ENCODE assay signal across 26 cellular contexts in the genomic region with DNA sequence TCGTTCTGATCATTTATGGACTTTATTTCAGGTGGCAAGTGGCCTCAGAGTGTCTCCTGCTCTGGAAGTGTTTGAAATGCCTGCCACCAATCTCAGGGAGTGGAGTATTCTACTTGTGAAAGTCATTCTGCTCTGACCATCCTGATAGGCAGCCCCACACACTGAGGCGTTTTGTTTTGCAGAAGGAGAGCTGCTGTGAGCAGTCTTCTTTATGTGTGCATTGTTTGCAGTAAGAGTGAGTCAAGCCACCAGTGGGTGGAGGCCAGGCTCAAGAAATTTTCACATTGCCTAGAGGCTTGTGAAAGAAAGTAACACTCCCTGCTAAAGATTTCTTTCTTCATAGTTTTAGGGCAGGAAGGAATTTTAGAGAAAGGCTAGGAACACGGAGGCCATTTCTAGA.
DNase-seq lines count a peak whose midpoint lies in the region; ATAC-seq, FAIRE-seq and TF ChIP-seq lines count a peak whose summit lies in the region.
"Had no signal": no experiment of that assay in that cellular context is flagged by ENCODE, and none has a peak within 500 bp of the region (broad histone marks: within the 10 kb centered on the region; RNA-seq: fewer than 3 reads in every experiment).

No MANE protein-coding gene starts in this region.

- WGBS in endodermal cell (ENCODE audit: insufficient coverage in 1 of 2, insufficient read length in 1 of 2), 2 experiments, result 77 to 86% methylated on average over 1 to 3 of the region's 3 CpGs

- peak; percentile 59 for FAIRE-seq in keratinocyte (lab: Jason Lieb, UNC)
- FAIRE-seq: GM12892 had no signal

- peak overlapping the region; percentile 3 for H3K4me2 ChIP-seq in keratinocyte (ENCODE audit: control insufficient read depth, extremely low read depth, insufficient read depth, low read depth, low read length)

- H3K9me3 Mint-ChIP-seq in endodermal cell, result no peaks in the 10 kb centered on the region
- no peaks in the 10 kb centered on the region for H3K9me3 Mint-ChIP-seq in activated T-helper 17 cell treated with anti-CD3 and anti-CD28 coated beads, Interleukin-2, amount 50 U/mL, for 72 hours
- H3K9me3 Mint-ChIP-seq: activated CD4-positive, alpha-beta T cell treated with anti-CD3 and anti-CD28 coated beads, Interleukin-2, amount 10 ng/mL, durations not matched to agents 24 days and 14 days; activated naive CD8-positive, alpha-beta T cell treated with anti-CD3 and anti-CD28 coated beads, Interleukin-2, amount 10 ng/mL, durations not matched to agents 7 days and 5 days; memory B cell had no signal

- no peaks in the 10 kb centered on the region for H4K20me1 ChIP-seq in keratinocyte (ENCODE audit: control insufficient read depth, extremely low read depth, insufficient read depth, low read length)

- no peak overlapping the region for H3K4me3 ChIP-seq in keratinocyte (ENCODE audit: control insufficient read depth in 2 of 3, extremely low read depth in 1 of 3, insufficient read depth in 2 of 3, low read depth in 1 of 3, low read length in 3 of 3)
- no peak overlapping the region for H3K4me3 ChIP-seq in endodermal cell (ENCODE audit: low read length)
- H3K4me3 ChIP-seq: pancreas, right lobe of liver, testis had no signal

- no peak overlapping the region for H3K9ac ChIP-seq in keratinocyte (ENCODE audit: control insufficient read depth, extremely low read depth, insufficient read depth, low read length)
- H3K9ac ChIP-seq in endodermal cell (ENCODE audit: extremely low read depth, low read length, poor library complexity, severe bottlenecking), result no peak overlapping the region

- H3K27ac ChIP-seq in keratinocyte (ENCODE audit: control insufficient read depth, insufficient read depth, low read length), result no peak overlapping the region
- H3K27ac ChIP-seq in endodermal cell (ENCODE audit: low read depth, low read length), result no peak overlapping the region
- H3K27ac ChIP-seq: pancreas, right lobe of liver, testis had no signal

- H3K4me1 ChIP-seq in keratinocyte (ENCODE audit: control insufficient read depth, extremely low read depth, insufficient read depth, low read length), result peaks cover 7% of the 10 kb centered on the region
- H3K4me1 ChIP-seq in endodermal cell (ENCODE audit: control insufficient read depth, insufficient read depth, low read length), result no peaks in the 10 kb centered on the region
- H3K4me1 ChIP-seq: pancreas, right lobe of liver, testis had no signal

- H3K36me3 ChIP-seq in keratinocyte (ENCODE audit: control insufficient read depth in 2 of 2, extremely low read depth in 1 of 2, insufficient read depth in 2 of 2, low read length in 2 of 2), result no peaks in the 10 kb centered on the region
- H3K36me3 ChIP-seq in endodermal cell (ENCODE audit: control insufficient read depth, insufficient read depth, low read length), result no peaks in the 10 kb centered on the region
- H3K36me3 ChIP-seq: pancreas, right lobe of liver had no signal

- DNase-seq in Daoy (ENCODE audit: low read depth), result peak; percentile 43
- peak; percentile 21 for DNase-seq in NCI-H226
- peak; percentile 14 for DNase-seq in astrocyte of the hippocampus (ENCODE audit: low read depth, low spot score)
- no peak for DNase-seq in keratinocyte (ENCODE audit: low read depth, low spot score)
- no peak for DNase-seq in endodermal cell
- DNase-seq: activated CD4-positive, alpha-beta T cell treated with anti-CD3 and anti-CD28 coated beads, Interleukin-2, amount 10 ng/mL, durations not matched to agents 24 days and 14 days; activated naive CD8-positive, alpha-beta T cell treated with anti-CD3 and anti-CD28 coated beads, Interleukin-2, amount 10 ng/mL, durations not matched to agents 7 days and 5 days; cortex of kidney; DMS153; H7; Kasumi-1; kidney; naive B cell; NCI-H1105; NCI-H2081; NCI-H526 treated with DMSO at 0.1 percent for 48 hours; pancreas; right lobe of liver; SIG-M5; stimulated activated CD4-positive, alpha-beta T cell treated with anti-CD3 and anti-CD28 coated beads, Interleukin-15, amount 100 ng/mL, for 24 hours; testis had no signal

- no peaks in the 10 kb centered on the region for H3K36me3 Mint-ChIP-seq in endodermal cell (ENCODE audit: low read depth)
- no peaks in the 10 kb centered on the region for H3K36me3 Mint-ChIP-seq in activated T-helper 17 cell treated with anti-CD3 and anti-CD28 coated beads, Interleukin-2, amount 50 U/mL, for 72 hours (ENCODE audit: low read depth)
- H3K36me3 Mint-ChIP-seq: activated naive CD8-positive, alpha-beta T cell treated with anti-CD3 and anti-CD28 coated beads, Interleukin-2, amount 10 ng/mL, durations not matched to agents 7 days and 5 days; memory B cell; naive B cell had no signal

- TF ChIP-seq CTCF in keratinocyte (optimal IDR thresholded peaks at IDR 0.05 in 1 of 3, IDR thresholded peaks at IDR 0.05 in 1 of 3, conservative IDR thresholded peaks at IDR 0.05 in 1 of 3; ENCODE audit: extremely low read depth in 1 of 3, insufficient read depth in 2 of 3, low read length in 3 of 3) (no peak), endodermal cell (conservative IDR thresholded peaks at IDR 0.05) (no peak)

- dilution Hi-C loops in keratinocyte (cut with MboI; ENCODE audit: extremely low pct_ligation_motif_present, low sequenced_read_pairs), result no loop called here

- no peak for ATAC-seq in GM18909 (IDR thresholded peaks at IDR 0.05; ENCODE audit: poor library complexity, unreplicated experiment)
- ATAC-seq in activated T-helper 17 cell treated with anti-CD3 and anti-CD28 coated beads, Interleukin-2, amount 50 U/mL, for 72 hours (replicated peaks), result no peak
- no peak for ATAC-seq in HG03196 (IDR thresholded peaks at IDR 0.05; ENCODE audit: unreplicated experiment)
- ATAC-seq: pancreas, right lobe of liver had no signal

- H3K27me3 ChIP-seq in keratinocyte (ENCODE audit: control insufficient read depth, extremely low read depth, insufficient read depth, low read length) (no peaks in the 10 kb centered on the region), endodermal cell (ENCODE audit: control insufficient read depth, insufficient read depth, low read length, poor library complexity, severe bottlenecking) (no peaks in the 10 kb centered on the region)
- H3K27me3 ChIP-seq: right lobe of liver, testis had no signal

- no peaks in the 10 kb centered on the region for H3K9me1 ChIP-seq in keratinocyte (ENCODE audit: control insufficient read depth, extremely low read depth, insufficient read depth, low read length)

- no peaks in the 10 kb centered on the region for H3K27me3 Mint-ChIP-seq in endodermal cell (ENCODE audit: insufficient read depth)
- peaks cover 23% of the 10 kb centered on the region for H3K27me3 Mint-ChIP-seq in activated T-helper 17 cell treated with anti-CD3 and anti-CD28 coated beads, Interleukin-2, amount 50 U/mL, for 72 hours

- no peaks in the 10 kb centered on the region for H3K79me2 ChIP-seq in keratinocyte (ENCODE audit: control insufficient read depth, insufficient read depth, low read length)

- peaks cover 5% of the 10 kb centered on the region for H3K4me1 Mint-ChIP-seq in endodermal cell
- no peaks in the 10 kb centered on the region for H3K4me1 Mint-ChIP-seq in activated T-helper 17 cell treated with anti-CD3 and anti-CD28 coated beads, Interleukin-2, amount 50 U/mL, for 72 hours
- H3K4me1 Mint-ChIP-seq: activated CD4-positive, alpha-beta T cell treated with anti-CD3 and anti-CD28 coated beads, Interleukin-2, amount 10 ng/mL, durations not matched to agents 24 days and 14 days; activated naive CD8-positive, alpha-beta T cell treated with anti-CD3 and anti-CD28 coated beads, Interleukin-2, amount 10 ng/mL, durations not matched to agents 7 days and 5 days; memory B cell; naive B cell had no signal

- H3K27ac Mint-ChIP-seq in endodermal cell, result no peak overlapping the region
- H3K27ac Mint-ChIP-seq in activated T-helper 17 cell treated with anti-CD3 and anti-CD28 coated beads, Interleukin-2, amount 50 U/mL, for 72 hours, result no peak overlapping the region
- H3K27ac Mint-ChIP-seq: activated CD4-positive, alpha-beta T cell treated with anti-CD3 and anti-CD28 coated beads, Interleukin-2, amount 10 ng/mL, durations not matched to agents 24 days and 14 days; activated naive CD8-positive, alpha-beta T cell treated with anti-CD3 and anti-CD28 coated beads, Interleukin-2, amount 10 ng/mL, durations not matched to agents 7 days and 5 days; memory B cell; naive B cell had no signal

- H2AFZ ChIP-seq in keratinocyte (ENCODE audit: control insufficient read depth, low read length), result no peak overlapping the region

- H3K4me3 Mint-ChIP-seq in endodermal cell, result no peak overlapping the region
- H3K4me3 Mint-ChIP-seq in activated T-helper 17 cell treated with anti-CD3 and anti-CD28 coated beads, Interleukin-2, amount 50 U/mL, for 72 hours, result no peak overlapping the region
- H3K4me3 Mint-ChIP-seq: activated CD4-positive, alpha-beta T cell treated with anti-CD3 and anti-CD28 coated beads, Interleukin-2, amount 10 ng/mL, durations not matched to agents 24 days and 14 days; activated naive CD8-positive, alpha-beta T cell treated with anti-CD3 and anti-CD28 coated beads, Interleukin-2, amount 10 ng/mL, durations not matched to agents 7 days and 5 days; memory B cell; naive B cell had no signal

- H3K9me3 ChIP-seq in keratinocyte (ENCODE audit: control insufficient read depth, low read depth, low read length), result no peaks in the 10 kb centered on the region
- H3K9me3 ChIP-seq in endodermal cell (ENCODE audit: control insufficient read depth, low read length), result no peaks in the 10 kb centered on the region
- H3K9me3 ChIP-seq: pancreas, right lobe of liver, testis had no signal

Comparison
In these comparisons a context has a peak if more than half of its experiments do, and no peak if none do; other contexts are left out.
1. DNase-seq: peak in Daoy (single experiment), NCI-H226 (single experiment) and astrocyte of the hippocampus (single experiment); none in keratinocyte (single experiment) and endodermal cell (single experiment).